Comparison of ENCODE assay signal across 1 cellular context in the genomic region with DNA sequence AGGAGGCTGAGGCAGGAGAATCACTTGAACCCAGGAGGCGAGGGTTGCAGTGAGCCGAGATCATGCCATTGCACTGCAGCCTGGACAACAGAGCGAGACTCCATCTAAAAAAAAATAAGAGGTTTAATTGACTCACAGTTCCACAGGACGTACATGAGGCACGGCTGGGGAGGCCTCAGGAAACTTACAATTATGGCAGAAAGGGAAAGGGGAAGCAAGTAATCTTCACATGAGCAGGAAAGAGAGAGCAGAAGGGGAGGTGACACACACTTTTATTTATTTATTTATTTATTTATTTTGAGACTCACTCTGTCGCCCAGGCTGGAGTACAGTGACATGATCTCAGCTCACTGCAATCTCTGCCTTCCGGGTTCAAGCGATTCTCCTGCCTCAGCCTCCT. TPM values are rescaled to one million over a fixed set of nuclear protein-coding genes. Genes with fewer than 3 reads are reported as not detected.
"Had no signal": no experiment of that assay in that cellular context is flagged by ENCODE, and none has a peak within 500 bp of the region (broad histone marks: within the 10 kb centered on the region; RNA-seq: fewer than 3 reads in every experiment).

No MANE protein-coding gene starts in this region.

RNA-seq across cellular contexts. Expression of a gene that starts 28.9 kb away (rescaled TPM):
- polyA plus RNA-seq: immature natural killer cell had no signal
